ENCODE assay signal across 27 cellular contexts in the genomic region with DNA sequence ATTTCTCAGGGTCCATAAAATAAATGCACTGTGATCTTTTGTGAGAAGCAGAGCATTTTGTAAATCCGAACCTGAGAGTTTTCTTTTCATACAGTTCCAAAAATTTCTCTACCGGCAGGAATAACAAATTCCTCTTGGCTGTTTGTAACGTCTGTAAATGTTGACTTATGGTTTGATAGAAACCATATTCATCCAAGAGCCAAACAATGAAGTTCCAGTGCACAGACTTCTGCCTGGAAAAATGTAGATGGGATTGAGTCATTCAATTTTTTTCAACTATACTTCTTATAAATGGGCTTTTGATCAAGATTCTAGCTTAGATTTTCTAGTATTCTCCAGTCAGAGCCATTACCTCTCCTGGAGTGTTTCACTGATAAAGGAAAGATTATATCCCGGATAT.
A peak's percentile ranks its signal among the peaks of the same experiment; 100 is the strongest.
DNase-seq lines count a peak whose midpoint lies in the region; ATAC-seq and TF ChIP-seq lines count a peak whose summit lies in the region.
"Had no signal": no experiment of that assay in that cellular context is flagged by ENCODE, and none has a peak within 500 bp of the region (broad histone marks: within the 10 kb centered on the region; RNA-seq: fewer than 3 reads in every experiment).

No MANE protein-coding gene starts in this region.

- H3K9me3 Mint-ChIP-seq in osteocyte (ENCODE audit: unreplicated experiment) = peaks cover 10% of the 10 kb centered on the region
- H3K9me3 Mint-ChIP-seq: HFFc6 had no signal

- no peak overlapping the region for H3K4me3 Mint-ChIP-seq in osteocyte (ENCODE audit: unreplicated experiment)
- H3K4me3 Mint-ChIP-seq: CD4-positive, CD25-positive, alpha-beta regulatory T cell; GM23338; H9; HFFc6 had no signal

- BruUV-seq in HCT116 (replicated peaks; lab: Mats Ljungman, UMichigan) = no TSS peak

- peak overlapping the region; percentile 37 for H3K27ac Mint-ChIP-seq in osteocyte (ENCODE audit: unreplicated experiment)
- H3K27ac Mint-ChIP-seq: CD4-positive, CD25-positive, alpha-beta regulatory T cell; GM23338; H9; HFFc6 had no signal

- CTCF ChIA-PET in HCT116 (lab: Charles Lee) = no interaction called here
- CTCF ChIA-PET in SK-N-SH (lab: Yijun Ruan, JAX) = interaction anchor here (1.2 kb wide), 1 partner anchor 20 kb away, joined by 3 read pairs; no protein-coding TSS in a partner anchor

- POLR2A ChIA-PET in HCT116 (lab: Charles Lee) = no interaction called here
- POLR2A ChIA-PET in SK-N-SH (lab: Yijun Ruan, JAX) = no interaction called here

- no peak for TF ChIP-seq RAD21 in HCT116 (IDR thresholded peaks at IDR 0.05; ENCODE audit: low read depth)
- no peak for TF ChIP-seq RAD21 in SK-N-SH (IDR thresholded peaks at IDR 0.05; ENCODE audit: low read length)

- peak overlapping the region; percentile 14 for H2AFZ ChIP-seq in HCT116 (ENCODE audit: low read depth, low read length, poor library complexity, severe bottlenecking)
- no peak overlapping the region for H2AFZ ChIP-seq in SK-N-SH (ENCODE audit: low read depth)
- H2AFZ ChIP-seq: GM23338 had no signal

- H3K9me3 ChIP-seq in HCT116 (ENCODE audit: control insufficient read depth in 1 of 2, insufficient read depth in 1 of 2, low read depth in 1 of 2, low read length in 2 of 2) (no peaks in the 10 kb centered on the region), SK-N-SH (no peaks in the 10 kb centered on the region)
- H3K9me3 ChIP-seq: BLaER1 had no signal

- intact Hi-C loops in HCT116 (cut with micrococcal nuclease) = no loop called here

- H4K20me1 ChIP-seq in HCT116 (ENCODE audit: insufficient read depth) = no peaks in the 10 kb centered on the region
- H4K20me1 ChIP-seq in SK-N-SH (ENCODE audit: insufficient read depth) = no peaks in the 10 kb centered on the region
- H4K20me1 ChIP-seq: BLaER1 had no signal

- RAD21 ChIA-PET in HCT116 (lab: Charles Lee; ENCODE audit: low non-redundant PET in 1 of 2, low total read pairs in 2 of 2, uncharacterized antibody in 2 of 2, unreplicated experiment in 2 of 2) = no interaction called here

- H3K79me2 ChIP-seq in HCT116 (ENCODE audit: insufficient read depth, low read length) (no peaks in the 10 kb centered on the region), SK-N-SH (ENCODE audit: insufficient read depth) (no peaks in the 10 kb centered on the region)

- H3K27me3 Mint-ChIP-seq in osteocyte (ENCODE audit: unreplicated experiment) = no peaks in the 10 kb centered on the region
- H3K27me3 Mint-ChIP-seq: CD4-positive, CD25-positive, alpha-beta regulatory T cell had no signal

- H3K4me1 ChIP-seq in HCT116 (ENCODE audit: control insufficient read depth in 1 of 2, insufficient read depth in 2 of 2, low read length in 2 of 2) = no peaks in the 10 kb centered on the region
- no peaks in the 10 kb centered on the region for H3K4me1 ChIP-seq in SK-N-SH (ENCODE audit: control insufficient read depth in 1 of 2, insufficient read depth in 2 of 2, low read depth in 1 of 2, low read length in 1 of 2)
- H3K4me1 ChIP-seq: BLaER1 had no signal

- no peak overlapping the region for H3K4me3 ChIP-seq in HCT116 (replicated peaks in 1 of 2; ENCODE audit: low read depth in 1 of 2, low read length in 2 of 2)
- H3K4me3 ChIP-seq in astrocyte of the spinal cord (ENCODE audit: low read depth, low read length) = no peak overlapping the region
- no peak overlapping the region for H3K4me3 ChIP-seq in fibroblast of the aortic adventitia (ENCODE audit: low read depth, low read length)
- H3K4me3 ChIP-seq in SK-N-SH (ENCODE audit: low read depth in 2 of 2, low read length in 1 of 2) = no peak overlapping the region
- H3K4me3 ChIP-seq: BLaER1, GM23338, K562, SJCRH30 had no signal

- no peak for ATAC-seq in HCT116
- ATAC-seq in GM21515 (IDR thresholded peaks at IDR 0.05; ENCODE audit: unreplicated experiment) = no peak
- ATAC-seq: GM23338, HepG2, K562, Right ventricle myocardium inferior had no signal

- no peaks in the 10 kb centered on the region for H3K36me3 Mint-ChIP-seq in osteocyte (ENCODE audit: unreplicated experiment)
- H3K36me3 Mint-ChIP-seq: CD4-positive, CD25-positive, alpha-beta regulatory T cell had no signal

- in situ Hi-C loops in astrocyte of the spinal cord (cut with HindIII; ENCODE audit: low sequenced_read_pairs) = no loop called here

- DNase-seq in HCT116 (ENCODE audit: low read depth, low spot score) = no peak
- peak; percentile 15 for DNase-seq in astrocyte of the spinal cord (ENCODE audit: low read depth, low spot score)
- DNase-seq in fibroblast of the aortic adventitia (ENCODE audit: low read depth) = peak; percentile 80
- no peak for DNase-seq in osteocyte (ENCODE audit: extremely low spot score, unreplicated experiment)
- DNase-seq in SK-N-SH = no peak
- DNase-seq in activated effector memory CD4-positive, alpha-beta T cell treated with Interleukin-2 at 50 U/mL for 16 hours = no peak
- DNase-seq: CD4-positive, CD25-positive, alpha-beta regulatory T cell; COR-L47; DMS79; EL; GF-D8; H9; HFFc6; Kasumi-1; NCI-H1105; NCI-H146; NCI-H2029; NCI-H446; NCI-H524 treated with DMSO at 0.1 percent for 48 hours; NCI-H774; SJCRH30 had no signal

- TF ChIP-seq EP300 in SK-N-SH (IDR thresholded peaks at IDR 0.05; ENCODE audit: borderline replicate concordance in 1 of 2, low read depth in 1 of 2, low read length in 1 of 2) = no peak

- 2% methylated on average over 4 of the region's 4 CpGs for WGBS in SK-N-SH (ENCODE audit: low lambda C conversion rate)

- H3K36me3 ChIP-seq in HCT116 (ENCODE audit: control insufficient read depth in 1 of 2, insufficient read depth in 2 of 2, low read length in 2 of 2) = no peaks in the 10 kb centered on the region
- H3K36me3 ChIP-seq in SK-N-SH (replicated peaks in 1 of 2; ENCODE audit: control insufficient read depth in 1 of 2, insufficient read depth in 2 of 2, low read length in 1 of 2) = no peaks in the 10 kb centered on the region
- H3K36me3 ChIP-seq: BLaER1, SJCRH30 had no signal

- peaks cover 16% of the 10 kb centered on the region for H3K4me1 Mint-ChIP-seq in osteocyte (ENCODE audit: unreplicated experiment)
- H3K4me1 Mint-ChIP-seq: CD4-positive, CD25-positive, alpha-beta regulatory T cell had no signal

- TF ChIP-seq CTCF in HCT116 (IDR thresholded peaks at IDR 0.05 in 2 of 3, conservative IDR thresholded peaks at IDR 0.05 in 1 of 3; ENCODE audit: borderline replicate concordance in 1 of 3, insufficient read depth in 1 of 3, low read depth in 2 of 3, low read length in 2 of 3) (no peak), astrocyte of the spinal cord (IDR thresholded peaks at IDR 0.05; ENCODE audit: low read depth, low read length) (no peak), fibroblast of the aortic adventitia (IDR thresholded peaks at IDR 0.05; ENCODE audit: insufficient read depth, low read length) (no peak), osteocyte (IDR thresholded peaks at IDR 0.05) (no peak), SK-N-SH (IDR thresholded peaks at IDR 0.05) (no peak)

- 0 out of 2 replicates have a peak, but pooled peaks cover 3% of the 10 kb centered on the region for H3K9me2 ChIP-seq in HCT116 (ENCODE audit: insufficient read depth)
- no peaks in the 10 kb centered on the region for H3K9me2 ChIP-seq in SK-N-SH

- H3K27ac ChIP-seq in HCT116 (ENCODE audit: low read depth, low read length) (no peak overlapping the region), SK-N-SH (ENCODE audit: low read depth in 2 of 2, low read length in 1 of 2) (no peak overlapping the region)
- H3K27ac ChIP-seq: BLaER1, SJCRH30 had no signal

- no peaks in the 10 kb centered on the region for H3F3A ChIP-seq in SK-N-SH (replicated peaks; ENCODE audit: insufficient read depth)

- TF ChIP-seq POLR2A in HCT116 (IDR thresholded peaks at IDR 0.05; ENCODE audit: borderline replicate concordance, extremely low read depth, insufficient read depth, insufficient read length) = no peak

- H3K9ac ChIP-seq in HCT116 (ENCODE audit: low read length) (no peak overlapping the region), SK-N-SH (no peak overlapping the region)
- H3K9ac ChIP-seq: BLaER1 had no signal

- no peaks in the 10 kb centered on the region for H3K27me3 ChIP-seq in HCT116 (ENCODE audit: insufficient read depth, low read length)
- H3K27me3 ChIP-seq in SK-N-SH (ENCODE audit: insufficient read depth) = no peaks in the 10 kb centered on the region
- H3K27me3 ChIP-seq: BLaER1, SJCRH30 had no signal

- no peak overlapping the region for H3K4me2 ChIP-seq in HCT116 (ENCODE audit: low read length)
- H3K4me2 ChIP-seq in SK-N-SH = no peak overlapping the region
- H3K4me2 ChIP-seq: BLaER1, GM23338 had no signal

TF ChIP-seq in HCT116, 20 proteins besides CTCF, POLR2A, EP300 and RAD21:
- TF ChIP-seq SRF (IDR thresholded peaks at IDR 0.05; ENCODE audit: low read depth) (no peak), CEBPB (IDR thresholded peaks at IDR 0.05; ENCODE audit: low read depth) (no peak), ZNF274 (IDR thresholded peaks at IDR 0.05; ENCODE audit: low read depth, low read length) (no peak)
- TF ChIP-seq, protein P1, sequence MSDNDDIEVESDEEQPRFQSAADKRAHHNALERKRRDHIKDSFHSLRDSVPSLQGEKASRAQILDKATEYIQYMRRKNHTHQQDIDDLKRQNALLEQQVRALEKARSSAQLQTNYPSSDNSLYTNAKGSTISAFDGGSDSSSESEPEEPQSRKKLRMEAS (IDR thresholded peaks at IDR 0.05) = no peak

TF ChIP-seq in SK-N-SH, 30 proteins besides CTCF, POLR2A, EP300 and RAD21:
- TF ChIP-seq EZH2phosphoT487 (IDR thresholded peaks at IDR 0.05; ENCODE audit: borderline replicate concordance, low read depth) (no peak), NFIC (IDR thresholded peaks at IDR 0.05; ENCODE audit: borderline replicate concordance) (no peak), FOSL2 (IDR thresholded peaks at IDR 0.05; ENCODE audit: borderline replicate concordance, low read depth) (no peak), POLR2AphosphoS5 (IDR thresholded peaks at IDR 0.05; ENCODE audit: low read depth, low read length) (no peak), JUND (IDR thresholded peaks at IDR 0.05) (no peak), RCOR1 (IDR thresholded peaks at IDR 0.05; ENCODE audit: low read length) (no peak), MEF2A (IDR thresholded peaks at IDR 0.05; ENCODE audit: borderline replicate concordance, low read depth) (no peak), TEAD4 (IDR thresholded peaks at IDR 0.05; ENCODE audit: borderline replicate concordance, insufficient read depth) (no peak), CHD2 (IDR thresholded peaks at IDR 0.05; ENCODE audit: low read length, partially characterized antibody) (no peak), FOXM1 (IDR thresholded peaks at IDR 0.05; ENCODE audit: low read depth) (no peak)

Comparison
In these comparisons a context has a peak if more than half of its experiments do, and no peak if none do; other contexts are left out.
1. DNase-seq: peak in astrocyte of the spinal cord (single experiment) and fibroblast of the aortic adventitia (single experiment); none in HCT116 (single experiment), osteocyte (single experiment), SK-N-SH (single experiment) and activated effector memory CD4-positive, alpha-beta T cell treated with Interleukin-2 at 50 U/mL for 16 hours (single experiment).